ENCODE assay signal across 18 cellular contexts in genomic region chr21:41228006-41228370, GRCh38.
DNase-seq lines count a peak whose midpoint lies in the region; ATAC-seq and TF ChIP-seq lines count a peak whose summit lies in the region.
"Had no signal": no experiment of that assay in that cellular context is flagged by ENCODE, and none has a peak within 500 bp of the region (broad histone marks: within the 10 kb centered on the region; RNA-seq: fewer than 3 reads in every experiment).

No MANE protein-coding gene starts in this region.

- H3K27ac ChIP-seq in Peyer's patch = peak overlapping the region in 3 of 4 donors; percentile 37 to 78 (median 59)
- H3K27ac ChIP-seq in hepatocyte = peak overlapping the region; percentile 86
- H3K27ac ChIP-seq: heart right ventricle had no signal

- POLR2A ChIA-PET in activated naive CD8-positive, alpha-beta T cell treated with anti-CD3 and anti-CD28 coated beads, Interleukin-2, amount 10 ng/mL, durations not matched to agents 7 days and 5 days (lab: Charles Lee) = no interaction called here

- H2AFZ ChIP-seq in hepatocyte = no peak overlapping the region

- H3K4me1 Mint-ChIP-seq in activated naive CD8-positive, alpha-beta T cell treated with anti-CD3 and anti-CD28 coated beads, Interleukin-2, amount 10 ng/mL, durations not matched to agents 7 days and 5 days = peaks cover 27% of the 10 kb centered on the region
- peaks cover 5% of the 10 kb centered on the region for H3K4me1 Mint-ChIP-seq in activated naive CD8-positive, alpha-beta T cell treated with anti-CD3 and anti-CD28 coated beads for 36 hours
- H3K4me1 Mint-ChIP-seq: activated naive CD4-positive, alpha-beta T cell treated with anti-CD3 and anti-CD28 coated beads, Interleukin-2, amount 50 U/mL, for 24 hours had no signal

- no peak overlapping the region for H3K4me2 ChIP-seq in hepatocyte

- H3K36me3 ChIP-seq in Peyer's patch (peaks cover 0 to 2% (median 0%) of the 10 kb centered on the region in 3 donors), hepatocyte (replicated peaks; ENCODE audit: insufficient read depth, low read depth) (no peaks in the 10 kb centered on the region)

- H3K9me3 Mint-ChIP-seq in activated naive CD8-positive, alpha-beta T cell treated with anti-CD3 and anti-CD28 coated beads, Interleukin-2, amount 10 ng/mL, durations not matched to agents 7 days and 5 days = peaks cover 8% of the 10 kb centered on the region
- H3K9me3 Mint-ChIP-seq in activated naive CD8-positive, alpha-beta T cell treated with anti-CD3 and anti-CD28 coated beads for 36 hours = no peaks in the 10 kb centered on the region
- H3K9me3 Mint-ChIP-seq: activated naive CD4-positive, alpha-beta T cell treated with anti-CD3 and anti-CD28 coated beads, Interleukin-2, amount 50 U/mL, for 24 hours had no signal

- peak overlapping the region; percentile 54 for H3K4me3 Mint-ChIP-seq in activated naive CD8-positive, alpha-beta T cell treated with anti-CD3 and anti-CD28 coated beads, Interleukin-2, amount 10 ng/mL, durations not matched to agents 7 days and 5 days
- no peak overlapping the region for H3K4me3 Mint-ChIP-seq in activated naive CD8-positive, alpha-beta T cell treated with anti-CD3 and anti-CD28 coated beads for 36 hours
- H3K4me3 Mint-ChIP-seq: activated naive CD4-positive, alpha-beta T cell treated with anti-CD3 and anti-CD28 coated beads, Interleukin-2, amount 50 U/mL, for 24 hours had no signal

- H3K4me1 ChIP-seq in Peyer's patch = peaks cover 0 to 11% (median 0%) of the 10 kb centered on the region in 4 donors
- H3K4me1 ChIP-seq in hepatocyte (ENCODE audit: insufficient read depth) = no peaks in the 10 kb centered on the region

- H3K27me3 ChIP-seq in Peyer's patch (no peaks in the 10 kb centered on the region), hepatocyte (no peaks in the 10 kb centered on the region)
- H3K27me3 ChIP-seq: heart right ventricle had no signal

- no peak overlapping the region for H3K4me3 ChIP-seq in Peyer's patch
- no peak overlapping the region for H3K4me3 ChIP-seq in hepatocyte
- H3K4me3 ChIP-seq: heart right ventricle, lung had no signal

- no peak for ATAC-seq in activated naive CD8-positive, alpha-beta T cell treated with anti-CD3 and anti-CD28 coated beads, Interleukin-2, amount 10 ng/mL, durations not matched to agents 7 days and 5 days (ENCODE audit: low read depth)
- peak; percentile 55 for ATAC-seq in stimulated activated naive CD8-positive, alpha-beta T cell treated with anti-CD3 and anti-CD28 coated beads, Interleukin-15, Interleukin-2, amounts not matched to agents 100 U/mL and 50 U/mL, for 24 hours
- no peak for ATAC-seq in GM19467 (IDR thresholded peaks at IDR 0.05; ENCODE audit: unreplicated experiment)
- no peak for ATAC-seq in HG03342 (IDR thresholded peaks at IDR 0.05; ENCODE audit: unreplicated experiment)

- no peaks in the 10 kb centered on the region for H3K9me3 ChIP-seq in Peyer's patch
- H3K9me3 ChIP-seq in hepatocyte (ENCODE audit: low read depth) = no peaks in the 10 kb centered on the region
- H3K9me3 ChIP-seq: heart right ventricle had no signal

- peak overlapping the region; percentile 68 for H3K27ac Mint-ChIP-seq in activated naive CD8-positive, alpha-beta T cell treated with anti-CD3 and anti-CD28 coated beads, Interleukin-2, amount 10 ng/mL, durations not matched to agents 7 days and 5 days
- no peak overlapping the region for H3K27ac Mint-ChIP-seq in activated naive CD8-positive, alpha-beta T cell treated with anti-CD3 and anti-CD28 coated beads for 36 hours

- H3K36me3 Mint-ChIP-seq in activated naive CD8-positive, alpha-beta T cell treated with anti-CD3 and anti-CD28 coated beads, Interleukin-2, amount 10 ng/mL, durations not matched to agents 7 days and 5 days = peaks cover 18% of the 10 kb centered on the region
- H3K36me3 Mint-ChIP-seq in activated naive CD8-positive, alpha-beta T cell treated with anti-CD3 and anti-CD28 coated beads for 36 hours = no peaks in the 10 kb centered on the region
- H3K36me3 Mint-ChIP-seq: activated naive CD4-positive, alpha-beta T cell treated with anti-CD3 and anti-CD28 coated beads, Interleukin-2, amount 50 U/mL, for 24 hours had no signal

- DNase-seq in activated naive CD8-positive, alpha-beta T cell treated with anti-CD3 and anti-CD28 coated beads, Interleukin-2, amount 10 ng/mL, durations not matched to agents 7 days and 5 days = no peak
- no peak for DNase-seq in activated naive CD8-positive, alpha-beta T cell treated with anti-CD3 and anti-CD28 coated beads for 36 hours
- DNase-seq in Peyer's patch (peak in 1 of 3 donors; percentile 75), hepatocyte (ENCODE audit: low spot score) (peak; percentile 76)
- DNase-seq in stimulated activated naive CD8-positive, alpha-beta T cell treated with anti-CD3 and anti-CD28 coated beads, Interleukin-15, Interleukin-2, amounts not matched to agents 100 U/mL and 50 U/mL, for 24 hours = no peak
- no peak for DNase-seq in activated CD8-positive, alpha-beta memory T cell treated with anti-CD3 and anti-CD28 coated beads, Interleukin-2, amount 50 U/mL, for 48 hours
- DNase-seq: activated CD4-positive, CD25-positive, alpha-beta regulatory T cell; activated CD8-positive, alpha-beta memory T cell treated with anti-CD3 and anti-CD28 coated beads for 24 hours; activated T-cell treated with anti-CD3 and anti-CD28 coated beads, Interleukin-2, amount 50 U/mL, for 48 hours; C1 segment of cervical spinal cord; heart right ventricle; NCI-H1436 treated with DMSO at 0.1 percent for 48 hours; NCI-H2171; RPMI8226 had no signal

- WGBS in hepatocyte (ENCODE audit: low lambda C conversion rate, missing lambda C conversion rate) = 57% methylated on average over 5 of the region's 5 CpGs

- no peaks in the 10 kb centered on the region for H3K9me2 ChIP-seq in hepatocyte (replicated peaks; ENCODE audit: insufficient read depth)

- H4K20me1 ChIP-seq in hepatocyte (ENCODE audit: insufficient read depth, poor library complexity, severe bottlenecking) = no peaks in the 10 kb centered on the region

- TF ChIP-seq POLR2A in Peyer's patch (IDR thresholded peaks at IDR 0.05) = peak in 1 of 2 donors; percentile 36

- TF ChIP-seq CTCF in Peyer's patch (IDR thresholded peaks at IDR 0.05) (no peak), hepatocyte (IDR thresholded peaks at IDR 0.05; ENCODE audit: poor library complexity) (no peak)

- H3K79me2 ChIP-seq in hepatocyte = no peaks in the 10 kb centered on the region

- peaks cover 6% of the 10 kb centered on the region for H3K27me3 Mint-ChIP-seq in activated naive CD8-positive, alpha-beta T cell treated with anti-CD3 and anti-CD28 coated beads, Interleukin-2, amount 10 ng/mL, durations not matched to agents 7 days and 5 days
- peaks cover 15% of the 10 kb centered on the region for H3K27me3 Mint-ChIP-seq in activated naive CD8-positive, alpha-beta T cell treated with anti-CD3 and anti-CD28 coated beads for 36 hours
